Comparison of ENCODE assay signal across 8 cellular contexts in genomic region chr2:241804326-241805276, GRCh38. TPM values are rescaled to one million over a fixed set of nuclear protein-coding genes. Genes with fewer than 3 reads are reported as not detected.
A peak's percentile ranks its signal among the peaks of the same experiment; 100 is the strongest.
DNase-seq lines count a peak whose midpoint lies in the region; ATAC-seq, FAIRE-seq and TF ChIP-seq lines count a peak whose summit lies in the region.

No MANE protein-coding gene starts in this region.

- TF ChIP-seq POLR2A in K562 (conservative IDR thresholded peaks at IDR 0.05), result no peak

- BruUV-seq in K562 (replicated peaks; lab: Mats Ljungman, UMichigan), result no TSS peak

- peak overlapping the region; percentile 86 for H3K56ac ChIP-seq in mesendoderm (ENCODE audit: low read length)

- H3K27me3 ChIP-seq in K562 (ENCODE audit: control insufficient read depth in 2 of 2, insufficient read depth in 2 of 2, low read length in 2 of 2), result no peaks in the 10 kb centered on the region
- H3K27me3 ChIP-seq in mesendoderm (ENCODE audit: insufficient read depth, low read length, poor library complexity), result no peaks in the 10 kb centered on the region

- H3K18ac ChIP-seq in mesendoderm (ENCODE audit: low read length), result no peak overlapping the region

- no peaks in the 10 kb centered on the region for H3K79me1 ChIP-seq in mesendoderm (ENCODE audit: low read length)

- H2BK5ac ChIP-seq in mesendoderm (ENCODE audit: low read length), result peak overlapping the region; percentile 88

- 48% methylated on average over 14 of the region's 37 CpGs for WGBS in K562 (ENCODE audit: insufficient coverage, low coverage, missing lambda C conversion rate)
- WGBS in mesendoderm (ENCODE audit: extremely low coverage, insufficient coverage, low lambda C conversion rate), result no CpG with 5 or more reads among the region's 37 CpGs

- H3K4ac ChIP-seq in mesendoderm (ENCODE audit: low read depth, low read length), result peak overlapping the region; percentile 6

- H3K4me2 ChIP-seq in K562 (ENCODE audit: insufficient read depth, low read length) (peak overlapping the region; percentile 71), mesendoderm (ENCODE audit: low read length) (no peak overlapping the region)

- peak; percentile 4 for DNase-seq in SKM-1 treated with dmso at 0.1 percent for 144 hours (lab: John Stamatoyannopoulos, UW; ENCODE audit: unreplicated experiment)
- DNase-seq in SKM-1 (lab: John Stamatoyannopoulos, UW; ENCODE audit: unreplicated experiment), result no peak
- peak; percentile 42 to 60 for DNase-seq in NOMO-1 (lab: John Stamatoyannopoulos, UW; ENCODE audit: unreplicated experiment in 2 of 2)
- peak; percentile 21 to 84 (median 34) for DNase-seq in K562 (ENCODE audit: extremely low read depth in 1 of 4, low spot score in 3 of 4)
- DNase-seq in mesendoderm, result peak; percentile 59
- no peak for DNase-seq in retina
- no peak for DNase-seq in inferior parietal cortex (ENCODE audit: extremely low spot score)

- intact Hi-C loops in K562 (cut with micrococcal nuclease), result no loop called here

- H2BK120ac ChIP-seq in mesendoderm (ENCODE audit: low read depth, low read length), result no peak overlapping the region

- peak overlapping the region; percentile 73 to 91 for H3K9ac ChIP-seq in K562 (ENCODE audit: insufficient read depth in 1 of 2, low read depth in 2 of 2, low read length in 2 of 2)
- peak overlapping the region; percentile 51 for H3K9ac ChIP-seq in mesendoderm (ENCODE audit: low read length)

- H4K8ac ChIP-seq in mesendoderm (ENCODE audit: low read depth, low read length), result no peak overlapping the region

- no peak overlapping the region for H2BK15ac ChIP-seq in mesendoderm (replicated peaks; ENCODE audit: low read depth)

- peaks cover 20 to 59% of the 10 kb centered on the region in 2 experiments for H3K4me1 ChIP-seq in K562 (replicated peaks in 1 of 2; ENCODE audit: control insufficient read depth in 2 of 2, insufficient read depth in 2 of 2, low read length in 2 of 2)
- peaks cover 6% of the 10 kb centered on the region for H3K4me1 ChIP-seq in mesendoderm (ENCODE audit: control insufficient read depth, low read depth, low read length)

- no peaks in the 10 kb centered on the region; the same call in 1 of the 2 replicates for H3K9me3 ChIP-seq in K562 (replicated peaks; ENCODE audit: control insufficient read depth, insufficient read depth, low read depth, low read length)

- H3K9me1 ChIP-seq in K562 (ENCODE audit: control insufficient read depth, insufficient read depth, low read length), result no peaks in the 10 kb centered on the region

- H3K27ac ChIP-seq in K562 (ENCODE audit: extremely low read depth, low read depth, low read length), result peak overlapping the region; percentile 98
- no peak overlapping the region for H3K27ac ChIP-seq in mesendoderm (ENCODE audit: low read depth, low read length)

- peak overlapping the region; percentile 53; the same call in 1 of the 2 replicates for H2AFZ ChIP-seq in K562 (ENCODE audit: low read depth, low read length)

- H4K20me1 ChIP-seq in K562 (replicated peaks; ENCODE audit: control insufficient read depth, insufficient read depth, low read length), result no peaks in the 10 kb centered on the region

- TF ChIP-seq RAD21 in K562 (CRISPR knock-in tag; conservative IDR thresholded peaks at IDR 0.05 in 1 of 2, IDR thresholded peaks at IDR 0.05 in 1 of 2), result no peak

- no peak overlapping the region for H2AK5ac ChIP-seq in mesendoderm (ENCODE audit: low read length)

- no peak overlapping the region for H4K5ac ChIP-seq in mesendoderm (ENCODE audit: low read length)

- ATAC-seq in K562 (peak; percentile 73), GM18907 (IDR thresholded peaks at IDR 0.05; ENCODE audit: unreplicated experiment) (no peak)

- no peak for FAIRE-seq in K562 (lab: Jason Lieb, UNC)

- H3K36me3 ChIP-seq in K562 (ENCODE audit: control insufficient read depth, insufficient read depth, low read length) (no peaks in the 10 kb centered on the region), mesendoderm (ENCODE audit: control insufficient read depth, insufficient read depth, low read length) (no peaks in the 10 kb centered on the region)

- no peak; the same call in 1 of the 2 replicates for TF ChIP-seq EP300 in K562 (IDR thresholded peaks at IDR 0.05; ENCODE audit: low read length)

- CTCF ChIA-PET in K562 (lab: Yijun Ruan, JAX; ENCODE audit: low intra/inter-chr PET ratio), result no interaction called here

- in situ Hi-C loops in K562 (cut with MboI), result no loop called here

- H3K23ac ChIP-seq in mesendoderm (ENCODE audit: low read length), result no peak overlapping the region

- POLR2A ChIA-PET in K562 (lab: Yijun Ruan, JAX), result interaction anchor here (1.0 to 1.2 kb wide), 3 partner anchors 8 to 139 kb away, joined by 3 to 4 read pairs (median 4); no protein-coding TSS in a partner anchor

- TF ChIP-seq CTCF in K562 (IDR thresholded peaks at IDR 0.05 in 2 of 3, conservative IDR thresholded peaks at IDR 0.05 in 1 of 3; ENCODE audit: insufficient read depth in 2 of 3, low read depth in 1 of 3, low read length in 3 of 3), result no peak; a peak in 1 of 6 replicates

- H3K4me3 ChIP-seq in K562 (no peak overlapping the region), mesendoderm (ENCODE audit: low read length) (no peak overlapping the region)

- H3K79me2 ChIP-seq in K562 (ENCODE audit: control insufficient read depth, insufficient read depth, low read length), result peaks cover 3% of the 10 kb centered on the region; the same call in 1 of the 3 replicates
- no peaks in the 10 kb centered on the region for H3K79me2 ChIP-seq in mesendoderm (ENCODE audit: control insufficient read depth, insufficient read depth, low read length)

RNA-seq across cellular contexts. Expression of gene NEU4, which starts 4.4 kb away (rescaled TPM):
- 1.3 TPM in 1 of 2 replicates, not detected in the other for total RNA-seq in K562 (2011; cell fraction: chromatin; rRNA removed; ENCODE audit: low replicate concordance)
- 0.50 and 0.66 TPM in 2 replicates for total RNA-seq in K562 (2011; cell fraction: nucleolus; rRNA removed)
- total RNA-seq in K562 (2011; cell fraction: nucleoplasm; rRNA removed), result 0.29 and 1.1 TPM in 2 replicates
- total RNA-seq in K562 (2014; rRNA removed), result not detected in 2 replicates
- total RNA-seq in K562 (2014; rRNA removed; fragmentation: Illumina TruSeq; extraction: Trizol), result not detected in 2 replicates
- not detected in 2 replicates for total RNA-seq in K562 (2015; rRNA removed; fragmentation: Illumina TruSeq; extraction: Trizol)
- 0.38 and 0.40 TPM in 2 replicates for total RNA-seq in K562 (2021)
- polyA plus RNA-seq in K562 (2011; rRNA removed), result 0.12 TPM in 1 of 2 replicates, not detected in the other
- polyA plus RNA-seq in K562 (2011; cell fraction: cytosol; rRNA removed), result 0.12 and 0.21 TPM in 2 replicates
- 0.14 and 0.65 TPM in 2 replicates for polyA plus RNA-seq in K562 (2011; cell fraction: nucleus; rRNA removed)
- polyA plus RNA-seq in K562 (2012), result 0.55 and 1.1 TPM in 2 replicates
- polyA plus RNA-seq in K562 (2014; fragmentation: Illumina TruSeq; extraction: Trizol), result not detected in 2 replicates
- polyA plus RNA-seq in K562 (2014; fragmentation: Nextera tagmentation; extraction: Ambion mirVana), result not detected
- polyA plus RNA-seq in K562 (2014; rRNA removed), result 0.01 TPM in 1 of 2 replicates, not detected in the other
- polyA minus RNA-seq in K562 (2011; rRNA and poly(A)+ RNA removed), result not detected in 2 replicates
- not detected in 2 replicates for polyA minus RNA-seq in K562 (2011; cell fraction: cytosol; rRNA and poly(A)+ RNA removed)
- 0.27 TPM in 1 of 2 replicates, not detected in the other for polyA minus RNA-seq in K562 (2011; cell fraction: nucleus; rRNA and poly(A)+ RNA removed)
- polyA plus RNA-seq in mesendoderm (2013, experiment 1 of 2), result 0.04 TPM
- 0.04 TPM for polyA plus RNA-seq in mesendoderm (2013, experiment 2 of 2)

RNA-seq across cellular contexts. Expression of gene GAL3ST2, which starts 28.0 kb away (rescaled TPM):
- total RNA-seq in K562 (2011; cell fraction: chromatin; rRNA removed; ENCODE audit: low replicate concordance), result 0.51 and 1.8 TPM in 2 replicates
- 1.8 and 2.2 TPM in 2 replicates for total RNA-seq in K562 (2011; cell fraction: nucleolus; rRNA removed)
- total RNA-seq in K562 (2011; cell fraction: nucleoplasm; rRNA removed), result 1.1 TPM in 1 of 2 replicates, not detected in the other
- 0.61 TPM in 1 of 2 replicates, not detected in the other for total RNA-seq in K562 (2014; rRNA removed)
- total RNA-seq in K562 (2014; rRNA removed; fragmentation: Illumina TruSeq; extraction: Trizol), result not detected in 2 replicates
- total RNA-seq in K562 (2015; rRNA removed; fragmentation: Illumina TruSeq; extraction: Trizol), result not detected in 2 replicates
- 0.31 and 0.42 TPM in 2 replicates for total RNA-seq in K562 (2021)
- 0.08 TPM in 1 of 2 replicates, not detected in the other for polyA plus RNA-seq in K562 (2011; rRNA removed)
- polyA plus RNA-seq in K562 (2011; cell fraction: cytosol; rRNA removed), result not detected in 2 replicates
- 0.15 and 0.43 TPM in 2 replicates for polyA plus RNA-seq in K562 (2011; cell fraction: nucleus; rRNA removed)
- polyA plus RNA-seq in K562 (2012), result 0.90 and 1.00 TPM in 2 replicates
- polyA plus RNA-seq in K562 (2014; fragmentation: Illumina TruSeq; extraction: Trizol), result not detected in 2 replicates
- not detected for polyA plus RNA-seq in K562 (2014; fragmentation: Nextera tagmentation; extraction: Ambion mirVana)
- polyA plus RNA-seq in K562 (2014; rRNA removed), result 0.38 TPM in 1 of 2 replicates, not detected in the other
- polyA minus RNA-seq in K562 (2011; rRNA and poly(A)+ RNA removed), result not detected in 2 replicates
- not detected in 2 replicates for polyA minus RNA-seq in K562 (2011; cell fraction: cytosol; rRNA and poly(A)+ RNA removed)
- 0.33 and 0.67 TPM in 2 replicates for polyA minus RNA-seq in K562 (2011; cell fraction: nucleus; rRNA and poly(A)+ RNA removed)
- not detected for polyA plus RNA-seq in mesendoderm (2013, experiment 1 of 2)
- 0.04 TPM for polyA plus RNA-seq in mesendoderm (2013, experiment 2 of 2)

RNA-seq across cellular contexts. Expression of gene PDCD1, which starts 54.1 kb away (rescaled TPM):
- total RNA-seq in K562 (2011; cell fraction: chromatin; rRNA removed; ENCODE audit: low replicate concordance), result 0.88 and 5.3 TPM in 2 replicates
- 7.6 and 13.2 TPM in 2 replicates for total RNA-seq in K562 (2011; cell fraction: nucleolus; rRNA removed)
- total RNA-seq in K562 (2011; cell fraction: nucleoplasm; rRNA removed), result 4.0 and 4.3 TPM in 2 replicates
- total RNA-seq in K562 (2014; rRNA removed), result 1.3 and 2.0 TPM in 2 replicates
- 0.15 TPM in 1 of 2 replicates, not detected in the other for total RNA-seq in K562 (2014; rRNA removed; fragmentation: Illumina TruSeq; extraction: Trizol)
- total RNA-seq in K562 (2015; rRNA removed; fragmentation: Illumina TruSeq; extraction: Trizol), result 0.25 and 0.53 TPM in 2 replicates
- 0.87 and 1.0 TPM in 2 replicates for total RNA-seq in K562 (2021)
- polyA plus RNA-seq in K562 (2011; rRNA removed), result 2.3 and 2.5 TPM in 2 replicates
- 3.0 and 16.0 TPM in 2 replicates for polyA plus RNA-seq in K562 (2011; cell fraction: cytosol; rRNA removed)
- 1.8 and 6.6 TPM in 2 replicates for polyA plus RNA-seq in K562 (2011; cell fraction: nucleus; rRNA removed)
- 1.0 and 1.2 TPM in 2 replicates for polyA plus RNA-seq in K562 (2012)
- 0.28 and 0.90 TPM in 2 replicates for polyA plus RNA-seq in K562 (2014; fragmentation: Illumina TruSeq; extraction: Trizol)
- polyA plus RNA-seq in K562 (2014; fragmentation: Nextera tagmentation; extraction: Ambion mirVana), result not detected
- 1.1 TPM in 2 replicates for polyA plus RNA-seq in K562 (2014; rRNA removed)
- 0.18 and 0.56 TPM in 2 replicates for polyA minus RNA-seq in K562 (2011; rRNA and poly(A)+ RNA removed)
- polyA minus RNA-seq in K562 (2011; cell fraction: cytosol; rRNA and poly(A)+ RNA removed), result 1.8 and 2.1 TPM in 2 replicates
- 0.56 and 0.94 TPM in 2 replicates for polyA minus RNA-seq in K562 (2011; cell fraction: nucleus; rRNA and poly(A)+ RNA removed)
- 0.87 TPM for polyA plus RNA-seq in mesendoderm (2013, experiment 1 of 2)
- 0.78 TPM for polyA plus RNA-seq in mesendoderm (2013, experiment 2 of 2)

Comparison
In these comparisons a context has a peak if more than half of its experiments do, and no peak if none do; other contexts are left out.
1. DNase-seq: peak in SKM-1 treated with dmso at 0.1 percent for 144 hours (single experiment), NOMO-1 (2 of 2), K562 (4 of 4) and mesendoderm (single experiment); none in SKM-1 (single experiment), retina (single experiment) and inferior parietal cortex (single experiment).